23 cellular contexts compared by ENCODE assay signal in genomic region chr13:52165410-52165809, GRCh38. TPM values are rescaled to one million over a fixed set of nuclear protein-coding genes. Genes with fewer than 3 reads are reported as not detected.
"Had no signal": no experiment of that assay in that cellular context is flagged by ENCODE, and none has a peak within 500 bp of the region (broad histone marks: within the 10 kb centered on the region; RNA-seq: fewer than 3 reads in every experiment).

No MANE protein-coding gene starts in this region.

- DNase-seq: activated CD4-positive, alpha-beta memory T cell treated with anti-CD3 and anti-CD28 coated beads, Interleukin-2, amount 10 ng/mL, durations not matched to agents 7 days and 5 days; activated CD4-positive, alpha-beta T cell treated with anti-CD3 and anti-CD28 coated beads, Interleukin-2, amount 10 ng/mL, durations not matched to agents 24 days and 14 days; activated gamma-delta T cell; activated naive CD4-positive, alpha-beta T cell treated with anti-CD3 and anti-CD28 coated beads, Interleukin-2, amount 50 U/mL, for 16 hours; aorta; effector memory CD8-positive, alpha-beta T cell; islet precursor cell; left lung; retina; spleen; stimulated activated naive CD8-positive, alpha-beta T cell treated with anti-CD3 and anti-CD28 coated beads, Interleukin-15, amount 100 ng/mL, for 72 hours; T-helper 1 cell; transverse colon had no signal

- H3K27me3 Mint-ChIP-seq: activated CD4-positive, alpha-beta memory T cell treated with anti-CD3 and anti-CD28 coated beads, Interleukin-2, amount 10 ng/mL, durations not matched to agents 7 days and 5 days; activated CD4-positive, alpha-beta T cell treated with anti-CD3 and anti-CD28 coated beads, Interleukin-2, amount 10 ng/mL, durations not matched to agents 24 days and 14 days; effector memory CD8-positive, alpha-beta T cell; memory B cell; natural killer cell treated with Interleukin-12 subunit alpha and Interleukin-12 subunit beta and Interleukin-15 and Interleukin-18, amount 100 ng/mL, for 72 hours; progenitor cell of endocrine pancreas; stimulated activated naive CD8-positive, alpha-beta T cell treated with anti-CD3 and anti-CD28 coated beads, Interleukin-15, amount 100 ng/mL, for 72 hours had no signal

- H3K36me3 Mint-ChIP-seq: natural killer cell treated with Interleukin-12 subunit alpha and Interleukin-12 subunit beta and Interleukin-15 and Interleukin-18, amount 100 ng/mL, for 72 hours had no signal

- H3K9me3 ChIP-seq: gastroesophageal sphincter, left lung, SJSA1, spleen, suprapubic skin, transverse colon had no signal

- H3K27ac Mint-ChIP-seq: activated CD4-positive, alpha-beta memory T cell treated with anti-CD3 and anti-CD28 coated beads, Interleukin-2, amount 10 ng/mL, durations not matched to agents 7 days and 5 days; activated CD4-positive, alpha-beta T cell treated with anti-CD3 and anti-CD28 coated beads, Interleukin-2, amount 10 ng/mL, durations not matched to agents 24 days and 14 days; activated T-helper 1 cell treated with anti-CD3 and anti-CD28 coated beads, Interleukin-12 subunit alpha, Interleukin-12 subunit beta, Interleukin-2, Interleukin-4 antibody, amounts not matched to agents 30 ng/mL and 10 ng/mL and 1 ng/mL, durations not matched to agents 14 hours and 24 hours and 36 hours; effector memory CD8-positive, alpha-beta T cell; memory B cell; natural killer cell treated with Interleukin-12 subunit alpha and Interleukin-12 subunit beta and Interleukin-15 and Interleukin-18, amount 100 ng/mL, for 72 hours; progenitor cell of endocrine pancreas; stimulated activated effector memory CD8-positive, alpha-beta T cell treated with anti-CD3 and anti-CD28 coated beads, Interleukin-12 subunit alpha, Interleukin-12 subunit beta, amount 100 ng/mL, for 72 hours had no signal

- ATAC-seq: activated CD4-positive, CD25-positive, alpha-beta regulatory T cell treated with anti-CD3 and anti-CD28 coated beads, Interleukin-2, amount 50 U/mL, for 24 hours; effector memory CD8-positive, alpha-beta T cell; gastroesophageal sphincter; left lung; natural killer cell treated with Interleukin-12 subunit alpha and Interleukin-12 subunit beta and Interleukin-15 and Interleukin-18, amount 100 ng/mL, for 72 hours; stimulated activated effector memory CD8-positive, alpha-beta T cell treated with anti-CD3 and anti-CD28 coated beads, Interleukin-12 subunit alpha, Interleukin-12 subunit beta, amount 100 ng/mL, for 72 hours; stimulated activated naive CD8-positive, alpha-beta T cell treated with anti-CD3 and anti-CD28 coated beads, Interleukin-15, amount 100 ng/mL, for 72 hours had no signal

- H3K9me3 Mint-ChIP-seq: activated CD4-positive, alpha-beta memory T cell treated with anti-CD3 and anti-CD28 coated beads, Interleukin-2, amount 10 ng/mL, durations not matched to agents 7 days and 5 days; activated CD4-positive, alpha-beta T cell treated with anti-CD3 and anti-CD28 coated beads, Interleukin-2, amount 10 ng/mL, durations not matched to agents 24 days and 14 days; activated T-helper 1 cell treated with anti-CD3 and anti-CD28 coated beads, Interleukin-12 subunit alpha, Interleukin-12 subunit beta, Interleukin-2, Interleukin-4 antibody, amounts not matched to agents 30 ng/mL and 10 ng/mL and 1 ng/mL, durations not matched to agents 14 hours and 24 hours and 36 hours; brain; effector memory CD8-positive, alpha-beta T cell; memory B cell; natural killer cell treated with Interleukin-12 subunit alpha and Interleukin-12 subunit beta and Interleukin-15 and Interleukin-18, amount 100 ng/mL, for 72 hours; stimulated activated effector memory CD8-positive, alpha-beta T cell treated with anti-CD3 and anti-CD28 coated beads, Interleukin-12 subunit alpha, Interleukin-12 subunit beta, amount 100 ng/mL, for 72 hours; stimulated activated naive CD8-positive, alpha-beta T cell treated with anti-CD3 and anti-CD28 coated beads, Interleukin-15, amount 100 ng/mL, for 72 hours had no signal

- H3K4me3 ChIP-seq: gastroesophageal sphincter, left lung, SJSA1, spleen, suprapubic skin, transverse colon had no signal

- H3K4me1 Mint-ChIP-seq: memory B cell; stimulated activated effector memory CD8-positive, alpha-beta T cell treated with anti-CD3 and anti-CD28 coated beads, Interleukin-12 subunit alpha, Interleukin-12 subunit beta, amount 100 ng/mL, for 72 hours had no signal

- H3K27me3 ChIP-seq: gastroesophageal sphincter, left lung, SJSA1, spleen, suprapubic skin, transverse colon had no signal

- H3K4me1 ChIP-seq: suprapubic skin had no signal

- H3K27ac ChIP-seq: gastroesophageal sphincter, SJSA1, spleen, suprapubic skin, transverse colon had no signal

- H3K4me3 Mint-ChIP-seq: activated CD4-positive, alpha-beta memory T cell treated with anti-CD3 and anti-CD28 coated beads, Interleukin-2, amount 10 ng/mL, durations not matched to agents 7 days and 5 days; activated CD4-positive, alpha-beta T cell treated with anti-CD3 and anti-CD28 coated beads, Interleukin-2, amount 10 ng/mL, durations not matched to agents 24 days and 14 days; activated T-helper 1 cell treated with anti-CD3 and anti-CD28 coated beads, Interleukin-12 subunit alpha, Interleukin-12 subunit beta, Interleukin-2, Interleukin-4 antibody, amounts not matched to agents 30 ng/mL and 10 ng/mL and 1 ng/mL, durations not matched to agents 14 hours and 24 hours and 36 hours; brain; effector memory CD8-positive, alpha-beta T cell; memory B cell; natural killer cell treated with Interleukin-12 subunit alpha and Interleukin-12 subunit beta and Interleukin-15 and Interleukin-18, amount 100 ng/mL, for 72 hours; stimulated activated effector memory CD8-positive, alpha-beta T cell treated with anti-CD3 and anti-CD28 coated beads, Interleukin-12 subunit alpha, Interleukin-12 subunit beta, amount 100 ng/mL, for 72 hours; stimulated activated naive CD8-positive, alpha-beta T cell treated with anti-CD3 and anti-CD28 coated beads, Interleukin-15, amount 100 ng/mL, for 72 hours had no signal

RNA-seq across cellular contexts. Expression of gene NEK5, which starts 36.5 kb away (rescaled TPM):
- total RNA-seq: activated CD4-positive, alpha-beta memory T cell treated with anti-CD3 and anti-CD28 coated beads, Interleukin-2, amount 10 ng/mL, durations not matched to agents 7 days and 5 days; activated CD4-positive, alpha-beta T cell treated with anti-CD3 and anti-CD28 coated beads, Interleukin-2, amount 10 ng/mL, durations not matched to agents 24 days and 14 days; activated T-helper 1 cell treated with anti-CD3 and anti-CD28 coated beads, Interleukin-12 subunit alpha, Interleukin-12 subunit beta, Interleukin-2, Interleukin-4 antibody, amounts not matched to agents 30 ng/mL and 10 ng/mL and 1 ng/mL, durations not matched to agents 14 hours and 24 hours and 36 hours; natural killer cell treated with Interleukin-12 subunit alpha and Interleukin-12 subunit beta and Interleukin-15 and Interleukin-18, amount 100 ng/mL, for 72 hours; SJSA1 had no signal
